ENCODE assay signal across 10 cellular contexts in the genomic region with DNA sequence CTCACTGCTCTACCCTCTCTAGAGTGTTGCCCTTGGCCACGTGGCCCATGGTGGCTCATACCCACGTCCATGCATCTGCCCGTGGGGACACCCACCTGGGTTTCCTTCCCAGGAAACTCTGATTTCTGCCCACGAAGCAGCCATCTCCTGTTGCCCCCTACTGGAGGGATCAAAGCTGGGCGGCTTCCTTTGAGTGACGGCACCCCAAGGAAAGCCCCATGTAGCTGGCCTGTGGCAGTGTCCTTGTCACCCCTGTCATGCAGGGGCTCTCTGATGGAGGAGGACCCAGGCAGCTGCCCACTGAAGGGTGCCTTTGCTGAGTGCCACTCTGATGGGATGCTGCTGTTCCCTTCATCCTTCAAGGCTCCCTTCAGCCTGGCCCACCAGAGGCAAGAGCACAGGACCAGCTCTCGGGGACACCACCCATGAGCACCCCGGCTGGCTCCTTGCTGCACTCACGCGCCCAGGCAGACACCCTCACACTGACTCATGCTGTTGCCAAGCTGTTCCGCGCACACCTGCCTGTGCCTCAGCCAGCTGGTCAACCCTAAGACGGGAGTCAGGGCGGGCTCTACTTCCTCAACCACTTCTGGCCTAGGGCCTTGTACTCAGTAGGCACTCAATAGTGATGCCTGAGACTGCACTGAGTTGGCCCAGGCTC.
DNase-seq lines count a peak whose midpoint lies in the region; TF ChIP-seq lines count a peak whose summit lies in the region.
"Had no signal": no experiment of that assay in that cellular context is flagged by ENCODE, and none has a peak within 500 bp of the region (broad histone marks: within the 10 kb centered on the region; RNA-seq: fewer than 3 reads in every experiment).

No MANE protein-coding gene starts in this region.

- POLR2A ChIA-PET in GM10248 (lab: Yijun Ruan, JAX) = no interaction called here

- TF ChIP-seq CTCF in GM10248 (IDR thresholded peaks at IDR 0.05; ENCODE audit: control extremely low read depth, extremely low read depth, low read depth, missing control alignments) = peak; percentile 4
- TF ChIP-seq CTCF in endothelial cell (IDR thresholded peaks at IDR 0.05; ENCODE audit: unreplicated experiment) = peak; percentile 48
- TF ChIP-seq CTCF in neural progenitor cell (IDR thresholded peaks at IDR 0.05) = peak; percentile 55
- TF ChIP-seq CTCF in colonic mucosa (IDR thresholded peaks at IDR 0.05) = no peak

- H3K4me2 ChIP-seq in Karpas-422 (ENCODE audit: low read depth, low read length, poor library complexity, severe bottlenecking) (no peak overlapping the region), neural progenitor cell (no peak overlapping the region)

- H3K9me3 Mint-ChIP-seq in endothelial cell (ENCODE audit: unreplicated experiment) (no peaks in the 10 kb centered on the region), neural progenitor cell (peaks cover 4% of the 10 kb centered on the region)
- H3K9me3 Mint-ChIP-seq in activated CD4-positive, alpha-beta T cell treated with anti-CD3 and anti-CD28 coated beads, Interleukin-2, amount 10 ng/mL, durations not matched to agents 24 days and 14 days = peaks cover 7% of the 10 kb centered on the region

- no peak overlapping the region for H3K4me3 Mint-ChIP-seq in endothelial cell (ENCODE audit: unreplicated experiment)
- H3K4me3 Mint-ChIP-seq in neural progenitor cell = no peak overlapping the region
- no peak overlapping the region for H3K4me3 Mint-ChIP-seq in activated CD4-positive, alpha-beta T cell treated with anti-CD3 and anti-CD28 coated beads, Interleukin-2, amount 10 ng/mL, durations not matched to agents 24 days and 14 days

- no peaks in the 10 kb centered on the region for H3F3A ChIP-seq in neural progenitor cell (ENCODE audit: low read depth)

- peaks cover 12% of the 10 kb centered on the region for H3K36me3 Mint-ChIP-seq in endothelial cell (ENCODE audit: low read depth, unreplicated experiment)
- H3K36me3 Mint-ChIP-seq in neural progenitor cell = peaks cover 5% of the 10 kb centered on the region
- no peaks in the 10 kb centered on the region for H3K36me3 Mint-ChIP-seq in activated CD4-positive, alpha-beta T cell treated with anti-CD3 and anti-CD28 coated beads, Interleukin-2, amount 10 ng/mL, durations not matched to agents 24 days and 14 days (ENCODE audit: low read depth)

- H3K9me3 ChIP-seq in Karpas-422 (ENCODE audit: low read length) = no peaks in the 10 kb centered on the region
- no peaks in the 10 kb centered on the region for H3K9me3 ChIP-seq in neural progenitor cell (ENCODE audit: low read depth)
- no peaks in the 10 kb centered on the region for H3K9me3 ChIP-seq in colonic mucosa

- H3K27me3 Mint-ChIP-seq in endothelial cell (ENCODE audit: unreplicated experiment) = peaks cover 9% of the 10 kb centered on the region
- H3K27me3 Mint-ChIP-seq in neural progenitor cell (ENCODE audit: insufficient read depth, low read depth) = peaks cover 3% of the 10 kb centered on the region
- no peaks in the 10 kb centered on the region for H3K27me3 Mint-ChIP-seq in activated CD4-positive, alpha-beta T cell treated with anti-CD3 and anti-CD28 coated beads, Interleukin-2, amount 10 ng/mL, durations not matched to agents 24 days and 14 days

- H3K9ac ChIP-seq in Karpas-422 (ENCODE audit: low read length) = no peak overlapping the region
- H3K9ac ChIP-seq in neural progenitor cell = no peak overlapping the region
- H3K9ac ChIP-seq in colonic mucosa (ENCODE audit: low read depth in 2 of 2, low read length in 2 of 2) = no peak overlapping the region

- H3K36me3 ChIP-seq in Karpas-422 (ENCODE audit: insufficient read depth, low read length) = no peaks in the 10 kb centered on the region
- H3K36me3 ChIP-seq in neural progenitor cell = no peaks in the 10 kb centered on the region
- no peaks in the 10 kb centered on the region for H3K36me3 ChIP-seq in colonic mucosa

- H3K27ac Mint-ChIP-seq in endothelial cell (ENCODE audit: unreplicated experiment) (no peak overlapping the region), neural progenitor cell (no peak overlapping the region)
- H3K27ac Mint-ChIP-seq in activated CD4-positive, alpha-beta T cell treated with anti-CD3 and anti-CD28 coated beads, Interleukin-2, amount 10 ng/mL, durations not matched to agents 24 days and 14 days = no peak overlapping the region

- no peaks in the 10 kb centered on the region for H3K9me2 ChIP-seq in Karpas-422 (replicated peaks; ENCODE audit: insufficient read depth, low read length)

- H3K27me3 ChIP-seq in Karpas-422 (ENCODE audit: low read length) (no peaks in the 10 kb centered on the region), neural progenitor cell (no peaks in the 10 kb centered on the region), colonic mucosa (no peaks in the 10 kb centered on the region)

- H4K20me1 ChIP-seq in Karpas-422 (ENCODE audit: insufficient read depth, low read depth, low read length) = no peaks in the 10 kb centered on the region
- H4K20me1 ChIP-seq in neural progenitor cell (ENCODE audit: low read depth) = no peaks in the 10 kb centered on the region

- H2AFZ ChIP-seq in Karpas-422 (ENCODE audit: low read length) = no peak overlapping the region
- no peak overlapping the region for H2AFZ ChIP-seq in neural progenitor cell (replicated peaks)

- no peak for DNase-seq in GM10248 (ENCODE audit: extremely low spot score)
- DNase-seq in Karpas-422 = peak; percentile 56
- DNase-seq in endothelial cell (ENCODE audit: low spot score) = peak; percentile 20
- peak; percentile 37 for DNase-seq in neural progenitor cell (ENCODE audit: low spot score)
- DNase-seq in posterior vena cava (ENCODE audit: low spot score) = no peak
- no peak for DNase-seq in NCI-H226
- no peak for DNase-seq in activated CD4-positive, alpha-beta T cell treated with anti-CD3 and anti-CD28 coated beads, Interleukin-2, amount 10 ng/mL, durations not matched to agents 24 days and 14 days
- no peak for DNase-seq in colonic mucosa
- DNase-seq: stimulated activated CD4-positive, alpha-beta T cell treated with anti-CD3 and anti-CD28 coated beads, Interleukin-2, amount 100 ng/mL, for 24 hours; substantia nigra had no signal

- H3K4me1 ChIP-seq in Karpas-422 (ENCODE audit: low read length) (peaks cover 10% of the 10 kb centered on the region), neural progenitor cell (no peaks in the 10 kb centered on the region), colonic mucosa (no peaks in the 10 kb centered on the region)

- H3K27ac ChIP-seq in Karpas-422 (ENCODE audit: low read length) (no peak overlapping the region), neural progenitor cell (no peak overlapping the region), colonic mucosa (no peak overlapping the region)

- intact Hi-C loops in posterior vena cava (cut with DNase I) = no loop called here
- intact Hi-C loops in activated CD4-positive, alpha-beta T cell treated with anti-CD3 and anti-CD28 coated beads, Interleukin-2, amount 10 ng/mL, durations not matched to agents 24 days and 14 days (cut with micrococcal nuclease) = no loop called here
- intact Hi-C loops in colonic mucosa (cut with DNase I) = no loop called here

- no peak overlapping the region for H3K4me3 ChIP-seq in Karpas-422 (ENCODE audit: low read length)
- no peak overlapping the region for H3K4me3 ChIP-seq in neural progenitor cell
- no peak overlapping the region for H3K4me3 ChIP-seq in colonic mucosa

- H3K4me1 Mint-ChIP-seq in endothelial cell (ENCODE audit: unreplicated experiment) (no peaks in the 10 kb centered on the region), neural progenitor cell (peaks cover 5% of the 10 kb centered on the region)
- no peaks in the 10 kb centered on the region for H3K4me1 Mint-ChIP-seq in activated CD4-positive, alpha-beta T cell treated with anti-CD3 and anti-CD28 coated beads, Interleukin-2, amount 10 ng/mL, durations not matched to agents 24 days and 14 days

- CTCF ChIA-PET in GM10248 (lab: Yijun Ruan, JAX) = interaction anchor here (0.9 to 2.2 kb wide), 7 partner anchors 9 to 1271 kb away, joined by 3 to 6 read pairs (median 3); no protein-coding TSS in a partner anchor

- H3K79me2 ChIP-seq in Karpas-422 (ENCODE audit: low read length) (no peaks in the 10 kb centered on the region), neural progenitor cell (ENCODE audit: low read depth) (no peaks in the 10 kb centered on the region)

Comparison
In these comparisons a context has a peak if more than half of its experiments do, and no peak if none do; other contexts are left out.
1. DNase-seq: peak in Karpas-422 (single experiment), endothelial cell (single experiment) and neural progenitor cell (single experiment); none in GM10248 (single experiment), posterior vena cava (single experiment), NCI-H226 (single experiment), activated CD4-positive, alpha-beta T cell treated with anti-CD3 and anti-CD28 coated beads, Interleukin-2, amount 10 ng/mL, durations not matched to agents 24 days and 14 days (single experiment) and colonic mucosa (single experiment).